23 cellular contexts compared by ENCODE assay signal in genomic region chr22:38299758-38300157, GRCh38. TPM values are rescaled to one million over a fixed set of nuclear protein-coding genes. Genes with fewer than 3 reads are reported as not detected.
A peak's percentile ranks its signal among the peaks of the same experiment; 100 is the strongest.
DNase-seq lines count a peak whose midpoint lies in the region; ATAC-seq and TF ChIP-seq lines count a peak whose summit lies in the region.
"Had no signal": no experiment of that assay in that cellular context is flagged by ENCODE, and none has a peak within 500 bp of the region (broad histone marks: within the 10 kb centered on the region; RNA-seq: fewer than 3 reads in every experiment).

No MANE protein-coding gene starts in this region.

- H3K27me3 Mint-ChIP-seq in GM23338 (ENCODE audit: insufficient read depth, low read depth, poor library complexity), result peaks cover 11% of the 10 kb centered on the region
- H3K27me3 Mint-ChIP-seq: IgD-negative memory B cell; stimulated activated naive CD8-positive, alpha-beta T cell treated with anti-CD3 and anti-CD28 coated beads, Interleukin-15, amount 100 ng/mL, for 72 hours had no signal

- H3K27me3 ChIP-seq in GM23338 (ENCODE audit: insufficient read depth), result no peaks in the 10 kb centered on the region
- H3K27me3 ChIP-seq in esophagus (ENCODE audit: control insufficient read depth in 1 of 2, insufficient read depth in 2 of 2, low read length in 2 of 2), result no peaks in the 10 kb centered on the region
- no peaks in the 10 kb centered on the region for H3K27me3 ChIP-seq in osteoblast (ENCODE audit: insufficient read depth, low read length)
- H3K27me3 ChIP-seq: adrenal gland; BLaER1 treated with 17β-estradiol and CSF1 and Interleukin-3, amounts not matched to agents 10 nM and 100 nM; transverse colon had no signal

- no peak for TF ChIP-seq CTCF in GM23338 (conservative IDR thresholded peaks at IDR 0.05; ENCODE audit: low read depth in 2 of 2)
- TF ChIP-seq CTCF in RWPE1 (conservative IDR thresholded peaks at IDR 0.05; ENCODE audit: low read depth), result no peak
- no peak for TF ChIP-seq CTCF in osteoblast (IDR thresholded peaks at IDR 0.05; ENCODE audit: extremely low read depth, low read depth, low read length)

- H2AFZ ChIP-seq in GM23338 (no peak overlapping the region), osteoblast (ENCODE audit: low read length) (no peak overlapping the region)

- H3K27ac Mint-ChIP-seq in GM23338, result no peak overlapping the region
- H3K27ac Mint-ChIP-seq: activated CD8-positive, alpha-beta T cell treated with anti-CD3 and anti-CD28 coated beads, Interleukin-2, amount 10 ng/mL, durations not matched to agents 7 days and 5 days had no signal

- no peaks in the 10 kb centered on the region for H3K9me3 ChIP-seq in esophagus (ENCODE audit: control insufficient read depth in 2 of 2, insufficient read depth in 1 of 2, low read depth in 1 of 2, low read length in 1 of 2)
- no peaks in the 10 kb centered on the region for H3K9me3 ChIP-seq in osteoblast (ENCODE audit: low read depth, low read length)
- H3K9me3 ChIP-seq: adrenal gland; BLaER1 treated with 17β-estradiol and CSF1 and Interleukin-3, amounts not matched to agents 10 nM and 100 nM; transverse colon had no signal

- no peak for ATAC-seq in GM23338
- no peak for ATAC-seq in GM18861 (IDR thresholded peaks at IDR 0.05; ENCODE audit: unreplicated experiment)
- no peak for ATAC-seq in HG02623 (IDR thresholded peaks at IDR 0.05; ENCODE audit: unreplicated experiment)
- ATAC-seq: activated CD4-positive, CD25-positive, alpha-beta regulatory T cell treated with anti-CD3 and anti-CD28 coated beads, Interleukin-2, amount 50 U/mL, for 24 hours; activated CD8-positive, alpha-beta T cell treated with anti-CD3 and anti-CD28 coated beads, Interleukin-2, amount 10 ng/mL, durations not matched to agents 7 days and 5 days; stimulated activated naive CD8-positive, alpha-beta T cell treated with anti-CD3 and anti-CD28 coated beads, Interleukin-15, amount 100 ng/mL, for 72 hours had no signal

- H3K4me1 ChIP-seq in GM23338 (ENCODE audit: insufficient read depth), result 0 out of 2 replicates have a peak, but pooled peaks cover 2% of the 10 kb centered on the region
- peaks cover 3 to 19% of the 10 kb centered on the region in 2 donors for H3K4me1 ChIP-seq in esophagus (ENCODE audit: control insufficient read depth in 2 of 2, insufficient read depth in 2 of 2, low read length in 1 of 2)
- peaks cover 24% of the 10 kb centered on the region for H3K4me1 ChIP-seq in osteoblast (ENCODE audit: insufficient read depth, low read length)

- H3K9me3 Mint-ChIP-seq in GM23338, result no peaks in the 10 kb centered on the region
- H3K9me3 Mint-ChIP-seq: IgD-negative memory B cell; stimulated activated naive CD8-positive, alpha-beta T cell treated with anti-CD3 and anti-CD28 coated beads, Interleukin-15, amount 100 ng/mL, for 72 hours had no signal

- WGBS in esophagus, 2 donors, result 54 to 70% methylated on average over 12 of the region's 12 CpGs

- H3K4me3 ChIP-seq in GM23338 (no peak overlapping the region), esophagus (ENCODE audit: low read depth in 1 of 2, low read length in 2 of 2) (peak overlapping the region in 1 of 2 donors; percentile 31), osteoblast (ENCODE audit: insufficient read depth, low read length) (no peak overlapping the region)
- H3K4me3 ChIP-seq: adrenal gland; BLaER1 treated with 17β-estradiol and CSF1 and Interleukin-3, amounts not matched to agents 10 nM and 100 nM; transverse colon had no signal

- H3K4me2 ChIP-seq in GM23338, result no peak overlapping the region
- no peak overlapping the region for H3K4me2 ChIP-seq in osteoblast (ENCODE audit: insufficient read depth, low read length)
- H3K4me2 ChIP-seq: BLaER1 treated with 17β-estradiol and CSF1 and Interleukin-3, amounts not matched to agents 10 nM and 100 nM had no signal

- 0 out of 2 replicates have a peak overlapping the region, but pooled peaks have one; percentile 6 for H3K27ac ChIP-seq in GM23338 (ENCODE audit: low read depth)
- H3K27ac ChIP-seq in RWPE1, result peak overlapping the region; percentile 98
- H3K27ac ChIP-seq in esophagus (ENCODE audit: low read depth in 2 of 2, low read length in 1 of 2), result peak overlapping the region; percentile 64 to 77
- peak overlapping the region; percentile 91 for H3K27ac ChIP-seq in osteoblast (ENCODE audit: low read depth, low read length)
- H3K27ac ChIP-seq: BLaER1 treated with 17β-estradiol and CSF1 and Interleukin-3, amounts not matched to agents 10 nM and 100 nM; transverse colon had no signal

- H3K4me3 Mint-ChIP-seq in GM23338, result no peak overlapping the region
- H3K4me3 Mint-ChIP-seq: activated CD8-positive, alpha-beta T cell treated with anti-CD3 and anti-CD28 coated beads, Interleukin-2, amount 10 ng/mL, durations not matched to agents 7 days and 5 days; IgD-negative memory B cell; stimulated activated naive CD8-positive, alpha-beta T cell treated with anti-CD3 and anti-CD28 coated beads, Interleukin-15, amount 100 ng/mL, for 72 hours had no signal

- H3K9me2 ChIP-seq in GM23338 (ENCODE audit: insufficient read depth), result no peaks in the 10 kb centered on the region

- H3K36me3 ChIP-seq in GM23338 (ENCODE audit: insufficient read depth), result peaks cover 54% of the 10 kb centered on the region
- peaks cover 14 to 74% of the 10 kb centered on the region in 2 donors for H3K36me3 ChIP-seq in esophagus (ENCODE audit: control insufficient read depth in 2 of 2, insufficient read depth in 2 of 2, low read length in 1 of 2)
- peaks cover 97% of the 10 kb centered on the region for H3K36me3 ChIP-seq in osteoblast (ENCODE audit: insufficient read depth, low read length)

- CTCF ChIA-PET in RWPE1 (lab: Yijun Ruan, JAX), result no interaction called here

- H3F3A ChIP-seq in GM23338 (replicated peaks; ENCODE audit: low read depth), result peaks cover 47% of the 10 kb centered on the region

- POLR2A ChIA-PET in RWPE1 (lab: Yijun Ruan, JAX; ENCODE audit: low non-redundant PET), result no interaction called here

- no peak for DNase-seq in GM23338 (ENCODE audit: low spot score)
- no peak for DNase-seq in RWPE1 (ENCODE audit: low spot score)
- DNase-seq in osteoblast (ENCODE audit: insufficient read length, low spot score, missing footprints), result no peak
- no peak for DNase-seq in NCI-H774 (lab: John Stamatoyannopoulos, UW)
- DNase-seq: activated CD8-positive, alpha-beta T cell treated with anti-CD3 and anti-CD28 coated beads, Interleukin-2, amount 10 ng/mL, durations not matched to agents 7 days and 5 days; adrenal gland; dermis blood vessel endothelial cell; foreskin fibroblast; GOT3; hippocampal formation; NCI-H1417 treated with DMSO at 0.1 percent for 48 hours; NCI-H510A treated with DMSO at 0.1 percent for 48 hours; occipital lobe; stimulated activated CD4-positive, alpha-beta T cell treated with anti-CD3 and anti-CD28 coated beads, Interleukin-12 subunit alpha, Interleukin-12 subunit beta, amount 100 ng/mL, for 4 hours; stimulated activated naive CD8-positive, alpha-beta T cell treated with anti-CD3 and anti-CD28 coated beads, Interleukin-15, amount 100 ng/mL, for 72 hours; T1000; transverse colon had no signal

- H3K36me3 Mint-ChIP-seq in GM23338 (ENCODE audit: low read depth), result peaks cover 97% of the 10 kb centered on the region

- H3K4me1 Mint-ChIP-seq in GM23338, result peaks cover 9% of the 10 kb centered on the region

- peaks cover 51% of the 10 kb centered on the region for H3K79me2 ChIP-seq in GM23338 (replicated peaks; ENCODE audit: insufficient read depth)
- peaks cover 99% of the 10 kb centered on the region for H3K79me2 ChIP-seq in osteoblast (ENCODE audit: insufficient read depth, low read length)

- H4K20me1 ChIP-seq in GM23338 (replicated peaks; ENCODE audit: insufficient read depth) (peaks cover 67% of the 10 kb centered on the region), osteoblast (ENCODE audit: insufficient read depth, low read length) (peaks cover 77% of the 10 kb centered on the region)

TF ChIP-seq in GM23338, 12 proteins besides CTCF, POLR2A, EP300 and RAD21 (continues in another document):
- TF ChIP-seq ZNF114 (CRISPR knock-in tag; IDR thresholded peaks at IDR 0.05) (no peak), EZH2phosphoT487 (IDR thresholded peaks at IDR 0.05; ENCODE audit: unreplicated experiment) (no peak), POLR2AphosphoS5 (IDR thresholded peaks at IDR 0.05; ENCODE audit: low read depth) (no peak; the same call in 1 of the 2 replicates), CREB1 (CRISPR knock-in tag; IDR thresholded peaks at IDR 0.05; ENCODE audit: low read depth) (no peak), STAT1 (IDR thresholded peaks at IDR 0.05; ENCODE audit: unreplicated experiment) (no peak)
- TF ChIP-seq, protein P1, sequence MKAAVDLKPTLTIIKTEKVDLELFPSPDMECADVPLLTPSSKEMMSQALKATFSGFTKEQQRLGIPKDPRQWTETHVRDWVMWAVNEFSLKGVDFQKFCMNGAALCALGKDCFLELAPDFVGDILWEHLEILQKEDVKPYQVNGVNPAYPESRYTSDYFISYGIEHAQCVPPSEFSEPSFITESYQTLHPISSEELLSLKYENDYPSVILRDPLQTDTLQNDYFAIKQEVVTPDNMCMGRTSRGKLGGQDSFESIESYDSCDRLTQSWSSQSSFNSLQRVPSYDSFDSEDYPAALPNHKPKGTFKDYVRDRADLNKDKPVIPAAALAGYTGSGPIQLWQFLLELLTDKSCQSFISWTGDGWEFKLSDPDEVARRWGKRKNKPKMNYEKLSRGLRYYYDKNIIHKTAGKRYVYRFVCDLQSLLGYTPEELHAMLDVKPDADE (IDR thresholded peaks at IDR 0.05), result no peak

RNA-seq across cellular contexts. Expression of gene CSNK1E, which starts 17.5 kb away (rescaled TPM):
- total RNA-seq in GM23338 (2014; rRNA removed; shearing (Covaris generic)), result 233 and 259 TPM in 2 replicates
- 180 and 189 TPM in 2 replicates for polyA plus RNA-seq in GM23338 (2016; fragmentation: Nextera tagmentation; extraction: Ambion mirVana)
- polyA plus RNA-seq in esophagus, result 100 to 1,000 TPM in 1 of 2 donors, 10 to 100 TPM in 1; 69.4 to 152 TPM
- 142 and 152 TPM in 2 replicates for total RNA-seq in osteoblast

RNA-seq across cellular contexts. Expression of gene TMEM184B, which starts 26.9 kb away (rescaled TPM):
- 76.5 and 95.1 TPM in 2 replicates for total RNA-seq in GM23338 (2014; rRNA removed; shearing (Covaris generic))
- polyA plus RNA-seq in GM23338 (2016; fragmentation: Nextera tagmentation; extraction: Ambion mirVana) (40.7 and 42.2 TPM in 2 replicates), esophagus (10 to 100 TPM; 10.8 to 14.4 TPM)
- total RNA-seq in osteoblast, result 29.8 and 30.0 TPM in 2 replicates

Comparison
In these comparisons a context has a peak if more than half of its experiments do, and no peak if none do; other contexts are left out.
1. H3K27ac ChIP-seq: peak in every context shown above with its lines; median percentile 98 in RWPE1; 91 in osteoblast; 70 in esophagus; 6 in GM23338.